Comparison of ENCODE assay signal across 2 cellular contexts in genomic region chr15:40106203-40107161, GRCh38.
TF ChIP-seq lines count a peak whose summit lies in the region.

No MANE protein-coding gene starts in this region.

TF ChIP-seq in K562, 482 proteins besides CTCF, POLR2A, EP300 and RAD21 (continues in another document):
- TF ChIP-seq, protein P1, sequence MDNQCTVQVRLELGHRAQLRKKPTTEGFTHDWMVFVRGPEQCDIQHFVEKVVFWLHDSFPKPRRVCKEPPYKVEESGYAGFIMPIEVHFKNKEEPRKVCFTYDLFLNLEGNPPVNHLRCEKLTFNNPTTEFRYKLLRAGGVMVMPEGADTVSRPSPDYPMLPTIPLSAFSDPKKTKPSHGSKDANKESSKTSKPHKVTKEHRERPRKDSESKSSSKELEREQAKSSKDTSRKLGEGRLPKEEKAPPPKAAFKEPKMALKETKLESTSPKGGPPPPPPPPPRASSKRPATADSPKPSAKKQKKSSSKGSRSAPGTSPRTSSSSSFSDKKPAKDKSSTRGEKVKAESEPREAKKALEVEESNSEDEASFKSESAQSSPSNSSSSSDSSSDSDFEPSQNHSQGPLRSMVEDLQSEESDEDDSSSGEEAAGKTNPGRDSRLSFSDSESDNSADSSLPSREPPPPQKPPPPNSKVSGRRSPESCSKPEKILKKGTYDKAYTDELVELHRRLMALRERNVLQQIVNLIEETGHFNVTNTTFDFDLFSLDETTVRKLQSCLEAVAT (IDR thresholded peaks at IDR 0.05), result peak; percentile 28 to 76; a peak in 2 of 4 replicates
- TF ChIP-seq EWSR1 (IDR thresholded peaks at IDR 0.05; ENCODE audit: borderline replicate concordance, low read depth, partially characterized antibody), result no peak
- peak; percentile 33; the same call in 1 of the 2 replicates for TF ChIP-seq BHLHE40 (IDR thresholded peaks at IDR 0.05; ENCODE audit: low read length)
- TF ChIP-seq THRA (IDR thresholded peaks at IDR 0.05), result no peak
- TF ChIP-seq BACH1 (tag; IDR thresholded peaks at IDR 0.05), result no peak
- peak; percentile 25; the same call in 1 of the 2 replicates for TF ChIP-seq NCOA1 (IDR thresholded peaks at IDR 0.05; ENCODE audit: low read depth)
- TF ChIP-seq, protein P2, sequence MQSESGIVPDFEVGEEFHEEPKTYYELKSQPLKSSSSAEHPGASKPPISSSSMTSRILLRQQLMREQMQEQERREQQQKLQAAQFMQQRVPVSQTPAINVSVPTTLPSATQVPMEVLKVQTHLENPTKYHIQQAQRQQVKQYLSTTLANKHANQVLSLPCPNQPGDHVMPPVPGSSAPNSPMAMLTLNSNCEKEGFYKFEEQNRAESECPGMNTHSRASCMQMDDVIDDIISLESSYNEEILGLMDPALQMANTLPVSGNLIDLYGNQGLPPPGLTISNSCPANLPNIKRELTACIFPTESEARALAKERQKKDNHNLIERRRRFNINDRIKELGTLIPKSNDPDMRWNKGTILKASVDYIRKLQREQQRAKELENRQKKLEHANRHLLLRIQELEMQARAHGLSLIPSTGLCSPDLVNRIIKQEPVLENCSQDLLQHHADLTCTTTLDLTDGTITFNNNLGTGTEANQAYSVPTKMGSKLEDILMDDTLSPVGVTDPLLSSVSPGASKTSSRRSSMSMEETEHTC (IDR thresholded peaks at IDR 0.05), result no peak
- peak; percentile 45 for TF ChIP-seq ZFX (CRISPR knock-in tag; IDR thresholded peaks at IDR 0.05)
- no peak for TF ChIP-seq ZFP91 (CRISPR knock-in tag; IDR thresholded peaks at IDR 0.05)
- TF ChIP-seq ZNF280B (CRISPR knock-in tag; IDR thresholded peaks at IDR 0.05), result no peak
- no peak for TF ChIP-seq OTX1 (CRISPR knock-in tag; IDR thresholded peaks at IDR 0.05)
- TF ChIP-seq DIDO1 (tag; IDR thresholded peaks at IDR 0.05; ENCODE audit: low read depth), result 0 out of 2 replicates have a peak, but pooled peaks have one; percentile 21
- TF ChIP-seq TOE1 (IDR thresholded peaks at IDR 0.05; ENCODE audit: borderline replicate concordance), result peak; percentile 68; the same call in 1 of the 2 replicates
- TF ChIP-seq TOE1 (CRISPR knock-in tag; IDR thresholded peaks at IDR 0.05; ENCODE audit: borderline replicate concordance, low read depth), result no peak
- no peak for TF ChIP-seq ZNF224 (CRISPR knock-in tag; IDR thresholded peaks at IDR 0.05)
- TF ChIP-seq U2AF2 (optimal IDR thresholded peaks at IDR 0.05; ENCODE audit: low read depth, low read length), result no peak
- TF ChIP-seq HMG20A (CRISPR knock-in tag; conservative IDR thresholded peaks at IDR 0.05), result no peak
- TF ChIP-seq, protein P3, sequence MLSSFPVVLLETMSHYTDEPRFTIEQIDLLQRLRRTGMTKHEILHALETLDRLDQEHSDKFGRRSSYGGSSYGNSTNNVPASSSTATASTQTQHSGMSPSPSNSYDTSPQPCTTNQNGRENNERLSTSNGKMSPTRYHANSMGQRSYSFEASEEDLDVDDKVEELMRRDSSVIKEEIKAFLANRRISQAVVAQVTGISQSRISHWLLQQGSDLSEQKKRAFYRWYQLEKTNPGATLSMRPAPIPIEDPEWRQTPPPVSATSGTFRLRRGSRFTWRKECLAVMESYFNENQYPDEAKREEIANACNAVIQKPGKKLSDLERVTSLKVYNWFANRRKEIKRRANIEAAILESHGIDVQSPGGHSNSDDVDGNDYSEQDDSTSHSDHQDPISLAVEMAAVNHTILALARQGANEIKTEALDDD (IDR thresholded peaks at IDR 0.05), result peak; percentile 52; the same call in 1 of the 2 replicates
- TF ChIP-seq TCF7 (IDR thresholded peaks at IDR 0.05; ENCODE audit: borderline replicate concordance), result no peak
- TF ChIP-seq SMARCB1 (IDR thresholded peaks at IDR 0.05; ENCODE audit: insufficient read length, low read depth), result no peak
- no peak for TF ChIP-seq SRSF7 (optimal IDR thresholded peaks at IDR 0.05; ENCODE audit: low read depth, low read length)
- no peak for TF ChIP-seq NR2C2 (CRISPR knock-in tag; IDR thresholded peaks at IDR 0.05)
- TF ChIP-seq NR2C2 (tag; IDR thresholded peaks at IDR 0.05), result peak; percentile 28; the same call in 1 of the 2 replicates
- TF ChIP-seq MEF2D (tag; conservative IDR thresholded peaks at IDR 0.05; ENCODE audit: low read depth), result 0 out of 2 replicates have a peak, but pooled peaks have one; percentile 58

TF ChIP-seq in HepG2, 621 proteins besides CTCF, POLR2A, EP300 and RAD21 (continues in another document):
- TF ChIP-seq ZBTB43 (CRISPR knock-in tag; conservative IDR thresholded peaks at IDR 0.05), result 0 out of 2 replicates have a peak, but pooled peaks have one; percentile 16
- TF ChIP-seq ZNF430 (CRISPR knock-in tag; IDR thresholded peaks at IDR 0.05), result 0 out of 2 replicates have a peak, but pooled peaks have one; percentile 37
- TF ChIP-seq ZNF136 (CRISPR knock-in tag; IDR thresholded peaks at IDR 0.05; ENCODE audit: low read depth), result no peak
- 0 out of 2 replicates have a peak, but pooled peaks have one; percentile 30 for TF ChIP-seq ZNF292 (CRISPR knock-in tag; IDR thresholded peaks at IDR 0.05; ENCODE audit: borderline replicate concordance, low read depth)
- 0 out of 2 replicates have a peak, but pooled peaks have one; percentile 16 for TF ChIP-seq TP53 (CRISPR knock-in tag; conservative IDR thresholded peaks at IDR 0.05)
- TF ChIP-seq ZNF878 (CRISPR knock-in tag; IDR thresholded peaks at IDR 0.05), result no peak
- TF ChIP-seq, protein P4, sequence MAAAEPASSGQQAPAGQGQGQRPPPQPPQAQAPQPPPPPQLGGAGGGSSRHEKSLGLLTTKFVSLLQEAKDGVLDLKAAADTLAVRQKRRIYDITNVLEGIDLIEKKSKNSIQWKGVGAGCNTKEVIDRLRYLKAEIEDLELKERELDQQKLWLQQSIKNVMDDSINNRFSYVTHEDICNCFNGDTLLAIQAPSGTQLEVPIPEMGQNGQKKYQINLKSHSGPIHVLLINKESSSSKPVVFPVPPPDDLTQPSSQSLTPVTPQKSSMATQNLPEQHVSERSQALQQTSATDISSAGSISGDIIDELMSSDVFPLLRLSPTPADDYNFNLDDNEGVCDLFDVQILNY (CRISPR knock-in tag; conservative IDR thresholded peaks at IDR 0.05), result no peak
- no peak for TF ChIP-seq ZMYM3 (CRISPR knock-in tag; IDR thresholded peaks at IDR 0.05)
- peak; percentile 69; the same call in 1 of the 2 replicates for TF ChIP-seq HBP1 (CRISPR knock-in tag; IDR thresholded peaks at IDR 0.05; ENCODE audit: low read depth)
- TF ChIP-seq, protein P5, sequence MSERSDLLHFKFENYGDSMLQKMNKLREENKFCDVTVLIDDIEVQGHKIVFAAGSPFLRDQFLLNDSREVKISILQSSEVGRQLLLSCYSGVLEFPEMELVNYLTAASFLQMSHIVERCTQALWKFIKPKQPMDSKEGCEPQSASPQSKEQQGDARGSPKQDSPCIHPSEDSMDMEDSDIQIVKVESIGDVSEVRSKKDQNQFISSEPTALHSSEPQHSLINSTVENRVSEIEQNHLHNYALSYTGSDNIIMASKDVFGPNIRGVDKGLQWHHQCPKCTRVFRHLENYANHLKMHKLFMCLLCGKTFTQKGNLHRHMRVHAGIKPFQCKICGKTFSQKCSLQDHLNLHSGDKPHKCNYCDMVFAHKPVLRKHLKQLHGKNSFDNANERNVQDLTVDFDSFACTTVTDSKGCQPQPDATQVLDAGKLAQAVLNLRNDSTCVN (CRISPR knock-in tag; IDR thresholded peaks at IDR 0.05; ENCODE audit: borderline replicate concordance), result no peak
- TF ChIP-seq NFKBIZ (CRISPR knock-in tag; IDR thresholded peaks at IDR 0.05), result no peak
- TF ChIP-seq, protein P6, sequence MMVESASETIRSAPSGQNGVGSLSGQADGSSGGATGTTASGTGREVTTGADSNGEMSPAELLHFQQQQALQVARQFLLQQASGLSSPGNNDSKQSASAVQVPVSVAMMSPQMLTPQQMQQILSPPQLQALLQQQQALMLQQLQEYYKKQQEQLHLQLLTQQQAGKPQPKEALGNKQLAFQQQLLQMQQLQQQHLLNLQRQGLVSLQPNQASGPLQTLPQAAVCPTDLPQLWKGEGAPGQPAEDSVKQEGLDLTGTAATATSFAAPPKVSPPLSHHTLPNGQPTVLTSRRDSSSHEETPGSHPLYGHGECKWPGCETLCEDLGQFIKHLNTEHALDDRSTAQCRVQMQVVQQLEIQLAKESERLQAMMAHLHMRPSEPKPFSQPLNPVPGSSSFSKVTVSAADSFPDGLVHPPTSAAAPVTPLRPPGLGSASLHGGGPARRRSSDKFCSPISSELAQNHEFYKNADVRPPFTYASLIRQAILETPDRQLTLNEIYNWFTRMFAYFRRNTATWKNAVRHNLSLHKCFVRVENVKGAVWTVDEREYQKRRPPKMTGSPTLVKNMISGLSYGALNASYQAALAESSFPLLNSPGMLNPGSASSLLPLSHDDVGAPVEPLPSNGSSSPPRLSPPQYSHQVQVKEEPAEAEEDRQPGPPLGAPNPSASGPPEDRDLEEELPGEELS (CRISPR knock-in tag; IDR thresholded peaks at IDR 0.05), result peak; percentile 79
- TF ChIP-seq MED1 (CRISPR knock-in tag; IDR thresholded peaks at IDR 0.05), result peak; percentile 48; the same call in 1 of the 2 replicates
- TF ChIP-seq RFXAP (CRISPR knock-in tag; IDR thresholded peaks at IDR 0.05; ENCODE audit: borderline replicate concordance), result no peak
- peak; percentile 53; the same call in 1 of the 2 replicates for TF ChIP-seq ZNF792 (CRISPR knock-in tag; IDR thresholded peaks at IDR 0.05)
- peak; percentile 57 for TF ChIP-seq XRCC5 (optimal IDR thresholded peaks at IDR 0.05; ENCODE audit: low read length)
- no peak for TF ChIP-seq ZNF253 (CRISPR knock-in tag; IDR thresholded peaks at IDR 0.05; ENCODE audit: borderline replicate concordance)
- TF ChIP-seq ZNF562 (CRISPR knock-in tag; IDR thresholded peaks at IDR 0.05; ENCODE audit: borderline replicate concordance), result no peak
- no peak for TF ChIP-seq NKX3-1 (CRISPR knock-in tag; IDR thresholded peaks at IDR 0.05)
- no peak for TF ChIP-seq FOXA1 (IDR thresholded peaks at IDR 0.05)
- peak; percentile 58; the same call in 1 of the 2 replicates for TF ChIP-seq FOXA1 (CRISPR knock-in tag; IDR thresholded peaks at IDR 0.05)
- TF ChIP-seq AGO2 (optimal IDR thresholded peaks at IDR 0.05; ENCODE audit: low read depth, low read length), result no peak
- TF ChIP-seq ZNF142 (CRISPR knock-in tag; IDR thresholded peaks at IDR 0.05), result no peak
- TF ChIP-seq HOXA5 (CRISPR knock-in tag; IDR thresholded peaks at IDR 0.05), result no peak
- no peak for TF ChIP-seq ZNF333 (CRISPR knock-in tag; IDR thresholded peaks at IDR 0.05; ENCODE audit: borderline replicate concordance)
- TF ChIP-seq ZSCAN12 (CRISPR knock-in tag; IDR thresholded peaks at IDR 0.05), result no peak
- TF ChIP-seq ZFP36L1 (CRISPR knock-in tag; IDR thresholded peaks at IDR 0.05), result no peak
- no peak for TF ChIP-seq MIER2 (CRISPR knock-in tag; IDR thresholded peaks at IDR 0.05)
- TF ChIP-seq TMF1 (CRISPR knock-in tag; IDR thresholded peaks at IDR 0.05; ENCODE audit: low read depth), result no peak
- TF ChIP-seq ZNF484 (CRISPR knock-in tag; IDR thresholded peaks at IDR 0.05; ENCODE audit: borderline replicate concordance, low read depth), result no peak
